Comparison of ENCODE assay signal across 20 cellular contexts in the genomic region with DNA sequence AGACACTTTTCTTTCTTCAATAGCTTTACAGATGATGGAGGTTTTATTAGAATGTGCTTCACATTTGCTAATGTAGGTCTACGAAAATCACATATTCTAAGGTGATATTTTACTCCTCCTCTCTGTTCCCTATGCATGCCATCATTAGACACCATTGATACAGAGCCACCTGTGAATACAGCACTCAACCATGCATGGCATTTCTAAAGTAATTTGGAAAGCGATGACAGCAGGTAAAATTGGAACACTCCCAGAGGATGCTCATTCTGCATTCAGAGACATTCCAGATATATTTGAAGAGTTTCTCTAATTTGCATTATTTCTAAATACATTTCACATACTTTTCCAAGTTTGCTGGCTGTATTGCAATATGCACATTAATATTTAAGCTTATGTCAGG.
DNase-seq lines count a peak whose midpoint lies in the region; TF ChIP-seq lines count a peak whose summit lies in the region.
"Had no signal": no experiment of that assay in that cellular context is flagged by ENCODE, and none has a peak within 500 bp of the region (broad histone marks: within the 10 kb centered on the region; RNA-seq: fewer than 3 reads in every experiment).

No MANE protein-coding gene starts in this region.

- H3K9me3 Mint-ChIP-seq in glutamatergic neuron (ENCODE audit: unreplicated experiment) = no peaks in the 10 kb centered on the region

- no peak for TF ChIP-seq CTCF in glutamatergic neuron (IDR thresholded peaks at IDR 0.05; ENCODE audit: partially characterized antibody, unreplicated experiment)

- H3K4me3 Mint-ChIP-seq in glutamatergic neuron (ENCODE audit: unreplicated experiment) = no peak overlapping the region
- H3K4me3 Mint-ChIP-seq: CD14-positive monocyte; CD4-positive, alpha-beta memory T cell; CD4-positive, CD25-positive, alpha-beta regulatory T cell; CD8-positive, alpha-beta memory T cell had no signal

- H3K36me3 Mint-ChIP-seq in glutamatergic neuron (ENCODE audit: unreplicated experiment) = no peaks in the 10 kb centered on the region
- H3K36me3 Mint-ChIP-seq: CD14-positive monocyte; CD4-positive, alpha-beta memory T cell; CD4-positive, CD25-positive, alpha-beta regulatory T cell; CD8-positive, alpha-beta memory T cell had no signal

- H3K27ac Mint-ChIP-seq in glutamatergic neuron (ENCODE audit: unreplicated experiment) = no peak overlapping the region
- H3K27ac Mint-ChIP-seq: CD14-positive monocyte; CD4-positive, alpha-beta memory T cell; CD4-positive, CD25-positive, alpha-beta regulatory T cell; CD8-positive, alpha-beta memory T cell had no signal

- in situ Hi-C loops in G401 (cut with HindIII; ENCODE audit: low sequenced_read_pairs) = no loop called here

- DNase-seq in NCI-H2171 treated with DMSO at 0.1 percent for 48 hours (lab: John Stamatoyannopoulos, UW) = peak; percentile 47
- DNase-seq in NCI-H2171 (lab: John Stamatoyannopoulos, UW) = no peak
- peak; percentile 75 for DNase-seq in G401 (ENCODE audit: low spot score)
- DNase-seq in NCI-H69 (lab: John Stamatoyannopoulos, UW) = peak; percentile 58
- peak; percentile 47 for DNase-seq in cerebellum (ENCODE audit: low spot score)
- DNase-seq in glutamatergic neuron = no peak
- no peak for DNase-seq in DMS53 (lab: John Stamatoyannopoulos, UW)
- no peak for DNase-seq in activated CD4-positive, alpha-beta T cell treated with anti-CD3 and anti-CD28 coated beads for 48 hours
- DNase-seq: 8988T; ACHN; BE2C; CD4-positive, alpha-beta memory T cell; CD4-positive, CD25-positive, alpha-beta regulatory T cell; CD8-positive, alpha-beta memory T cell; COR-L47; DMS 273 treated with DMSO at 0.1 percent for 48 hours; DMS153; DMS79 treated with DMSO at 0.1 percent for 48 hours; GDM1 had no signal

- H3K27me3 Mint-ChIP-seq in glutamatergic neuron (ENCODE audit: unreplicated experiment) = no peaks in the 10 kb centered on the region
- H3K27me3 Mint-ChIP-seq: CD4-positive, alpha-beta memory T cell; CD4-positive, CD25-positive, alpha-beta regulatory T cell; CD8-positive, alpha-beta memory T cell had no signal

- H3K4me1 Mint-ChIP-seq in glutamatergic neuron (ENCODE audit: low read depth, unreplicated experiment) = no peaks in the 10 kb centered on the region
- H3K4me1 Mint-ChIP-seq: CD14-positive monocyte; CD4-positive, alpha-beta memory T cell; CD4-positive, CD25-positive, alpha-beta regulatory T cell; CD8-positive, alpha-beta memory T cell had no signal

Comparison
In these comparisons a context has a peak if more than half of its experiments do, and no peak if none do; other contexts are left out.
1. DNase-seq: peak in NCI-H2171 treated with DMSO at 0.1 percent for 48 hours (single experiment), G401 (single experiment), NCI-H69 (single experiment) and cerebellum (single experiment); none in NCI-H2171 (single experiment), glutamatergic neuron (single experiment), DMS53 (single experiment) and activated CD4-positive, alpha-beta T cell treated with anti-CD3 and anti-CD28 coated beads for 48 hours (single experiment).